Comparison of ENCODE assay signal across 13 cellular contexts in the genomic region with DNA sequence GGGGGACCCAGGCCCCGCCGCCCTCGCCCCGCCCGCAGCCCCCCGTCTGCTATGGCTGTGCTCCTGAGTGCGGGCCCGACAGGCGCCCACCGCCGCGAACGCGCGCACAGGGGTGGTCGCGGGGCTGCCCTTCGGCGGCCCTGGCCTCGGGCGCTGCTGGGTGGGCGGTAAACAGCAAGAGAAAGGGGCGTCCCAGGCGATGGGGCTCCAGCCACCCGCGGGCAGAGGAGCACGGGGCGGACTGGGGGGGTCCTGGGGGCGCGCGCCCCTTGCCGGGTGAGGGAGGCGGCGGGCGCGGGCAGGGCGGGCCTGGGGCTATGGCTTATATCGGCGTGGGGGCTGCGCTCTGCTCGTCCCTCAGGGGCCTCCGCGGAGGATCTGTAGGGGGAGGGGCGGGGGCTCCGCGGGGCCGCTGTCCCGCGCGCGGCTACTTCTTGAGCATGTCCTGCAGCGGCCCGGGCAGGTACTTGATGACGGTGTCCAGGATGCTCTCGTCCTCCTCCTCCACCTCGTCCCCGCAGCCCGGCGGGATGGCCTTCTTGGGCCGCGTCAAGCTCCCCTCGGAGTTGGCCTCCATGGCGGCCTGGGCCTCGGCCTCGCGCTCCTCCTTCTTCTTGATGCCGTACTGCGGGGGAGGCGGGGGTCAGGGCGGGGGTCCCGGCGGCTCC. TPM values are rescaled to one million over a fixed set of nuclear protein-coding genes. Genes with fewer than 3 reads are reported as not detected.
DNase-seq lines count a peak whose midpoint lies in the region; ATAC-seq, FAIRE-seq and TF ChIP-seq lines count a peak whose summit lies in the region.
"Had no signal": no experiment of that assay in that cellular context is flagged by ENCODE, and none has a peak within 500 bp of the region (broad histone marks: within the 10 kb centered on the region; RNA-seq: fewer than 3 reads in every experiment).

No MANE protein-coding gene starts in this region.

- FAIRE-seq in endothelial cell of umbilical vein (lab: Jason Lieb, UNC) (no peak), GM12891 (lab: Jason Lieb, UNC) (no peak)

- H3K36me3 ChIP-seq in RWPE2 (ENCODE audit: low read depth) (peaks cover 3% of the 10 kb centered on the region), endothelial cell of umbilical vein (ENCODE audit: control insufficient read depth in 2 of 2, extremely low read depth in 1 of 2, insufficient read depth in 2 of 2, low read length in 2 of 2) (no peaks in the 10 kb centered on the region), thyroid gland (peaks cover 0 to 3% of the 10 kb centered on the region in 2 donors)

- TF ChIP-seq POLR2A in endothelial cell of umbilical vein (IDR thresholded peaks at IDR 0.05; ENCODE audit: low read depth, low read length) (no peak), thyroid gland (IDR thresholded peaks at IDR 0.05) (no peak), GM12891 (IDR thresholded peaks at IDR 0.05; ENCODE audit: low read depth, low read length) (no peak)

- no peaks in the 10 kb centered on the region for H3K9me3 Mint-ChIP-seq in nephron progenitor cell
- H3K9me3 Mint-ChIP-seq: activated CD4-positive, alpha-beta T cell treated with anti-CD3 and anti-CD28 coated beads, Interleukin-2, amount 10 ng/mL, durations not matched to agents 7 days and 5 days; neural crest cell had no signal

- no peak overlapping the region for H3K27ac Mint-ChIP-seq in nephron progenitor cell
- H3K27ac Mint-ChIP-seq: activated CD4-positive, alpha-beta T cell treated with anti-CD3 and anti-CD28 coated beads, Interleukin-2, amount 10 ng/mL, durations not matched to agents 7 days and 5 days had no signal

- H3K27me3 ChIP-seq in RWPE2 (ENCODE audit: insufficient read depth, poor library complexity, severe bottlenecking) (peaks cover 12% of the 10 kb centered on the region), endothelial cell of umbilical vein (ENCODE audit: control insufficient read depth in 2 of 2, insufficient read depth in 2 of 2, low read length in 2 of 2) (peaks cover 0 to 2% of the 10 kb centered on the region in 2 experiments), thyroid gland (peaks cover 17% of the 10 kb centered on the region)

- BruUV-seq in endothelial cell of umbilical vein (replicated peaks; lab: Mats Ljungman, UMichigan), result no TSS peak

- ATAC-seq in RWPE2 (ENCODE audit: low read depth), result no peak
- no peak for ATAC-seq in HG03521 (IDR thresholded peaks at IDR 0.05; ENCODE audit: unreplicated experiment)
- ATAC-seq in HG03354 (IDR thresholded peaks at IDR 0.05; ENCODE audit: poor library complexity, severe bottlenecking, unreplicated experiment), result no peak

- peaks cover 4% of the 10 kb centered on the region for H3K79me2 ChIP-seq in endothelial cell of umbilical vein (ENCODE audit: control insufficient read depth, insufficient read depth, low read length)

- H3K9ac ChIP-seq in endothelial cell of umbilical vein (replicated peaks; ENCODE audit: extremely low read depth, insufficient read depth, low read length), result no peak overlapping the region

- H3K4me1 Mint-ChIP-seq in nephron progenitor cell, result peaks cover 40% of the 10 kb centered on the region

- H3K4me3 ChIP-seq in RWPE2 (ENCODE audit: severe bottlenecking), result no peak overlapping the region
- H3K4me3 ChIP-seq in endothelial cell of umbilical vein (replicated peaks in 1 of 3; ENCODE audit: insufficient read depth in 1 of 3, low read depth in 1 of 3, low read length in 3 of 3), result peak overlapping the region in 1 of 3 experiments; percentile 19
- H3K4me3 ChIP-seq in thyroid gland (replicated peaks in 1 of 3), result peak overlapping the region in 1 of 3 donors; percentile 26

- no peaks in the 10 kb centered on the region for H3K36me3 Mint-ChIP-seq in nephron progenitor cell (ENCODE audit: low read depth)

- no peaks in the 10 kb centered on the region for H4K20me1 ChIP-seq in endothelial cell of umbilical vein (replicated peaks; ENCODE audit: control insufficient read depth, extremely low read depth, insufficient read depth, low read length)

- H3K4me3 Mint-ChIP-seq in nephron progenitor cell, result no peak overlapping the region
- H3K4me3 Mint-ChIP-seq: activated CD4-positive, alpha-beta T cell treated with anti-CD3 and anti-CD28 coated beads, Interleukin-2, amount 10 ng/mL, durations not matched to agents 7 days and 5 days had no signal

- DNase-seq in RWPE2 (ENCODE audit: low spot score), result peak; percentile 70
- DNase-seq in endothelial cell of umbilical vein (ENCODE audit: low read depth, low spot score), result no peak
- peak; percentile 40 for DNase-seq in nephron progenitor cell
- no peak for DNase-seq in thyroid gland
- DNase-seq in NCI-H510A (lab: John Stamatoyannopoulos, UW), result no peak
- no peak for DNase-seq in GM12891 (ENCODE audit: insufficient read length, low spot score)
- DNase-seq: activated CD4-positive, alpha-beta T cell treated with anti-CD3 and anti-CD28 coated beads, Interleukin-2, amount 10 ng/mL, durations not matched to agents 7 days and 5 days; NCI-H2171 treated with DMSO at 0.1 percent for 48 hours; stimulated activated CD4-positive, alpha-beta T cell treated with anti-CD3 and anti-CD28 coated beads, Interleukin-2, amount 100 ng/mL, for 24 hours; stimulated activated naive CD4-positive, alpha-beta T cell had no signal

- TF ChIP-seq CTCF in RWPE2 (IDR thresholded peaks at IDR 0.05; ENCODE audit: poor library complexity, severe bottlenecking), result no peak
- no peak for TF ChIP-seq CTCF in endothelial cell of umbilical vein (IDR thresholded peaks at IDR 0.05; ENCODE audit: extremely low read depth in 1 of 2, insufficient read depth in 1 of 2, low read depth in 1 of 2, low read length in 2 of 2)
- no peak for TF ChIP-seq CTCF in nephron progenitor cell (IDR thresholded peaks at IDR 0.05)
- no peak for TF ChIP-seq CTCF in thyroid gland (IDR thresholded peaks at IDR 0.05)

- WGBS in thyroid gland, 2 donors, result 0 to 2% methylated on average over 7 to 17 of the region's 72 CpGs

- H2AFZ ChIP-seq in endothelial cell of umbilical vein (ENCODE audit: low read depth, low read length), result peak overlapping the region; percentile 18

- H3K4me1 ChIP-seq in RWPE2 (ENCODE audit: insufficient read depth, poor library complexity, severe bottlenecking) (peaks cover 4% of the 10 kb centered on the region), endothelial cell of umbilical vein (ENCODE audit: control insufficient read depth, extremely low read depth, insufficient read depth, low read length) (peaks cover 9% of the 10 kb centered on the region), thyroid gland (peaks cover 13 to 25% of the 10 kb centered on the region in 2 donors)

- CTCF ChIA-PET in endothelial cell of umbilical vein (lab: Charles Lee), result interaction anchor here (1.2 to 1.3 kb wide), 2 partner anchors 43 to 201 kb away, joined by 3 to 5 read pairs; a partner anchor contains a TSS

- no peak overlapping the region for H3K27ac ChIP-seq in RWPE2 (ENCODE audit: poor library complexity, severe bottlenecking)
- no peak overlapping the region for H3K27ac ChIP-seq in endothelial cell of umbilical vein (ENCODE audit: insufficient read depth, low read depth, low read length)
- peak overlapping the region in 2 of 3 donors; percentile 63 to 65 for H3K27ac ChIP-seq in thyroid gland

- H3K9me3 ChIP-seq in RWPE2 (ENCODE audit: severe bottlenecking) (no peaks in the 10 kb centered on the region), endothelial cell of umbilical vein (replicated peaks; ENCODE audit: control insufficient read depth, insufficient read depth, low read length) (no peaks in the 10 kb centered on the region), thyroid gland (no peaks in the 10 kb centered on the region)

- H3K4me2 ChIP-seq in endothelial cell of umbilical vein (ENCODE audit: insufficient read depth, low read length), result no peak overlapping the region

- POLR2A ChIA-PET in endothelial cell of umbilical vein (lab: Charles Lee), result interaction anchor here (1.2 kb wide), 1 partner anchor 13 kb away, joined by 3 read pairs; no protein-coding TSS in a partner anchor

- H3K9me1 ChIP-seq in endothelial cell of umbilical vein (replicated peaks; ENCODE audit: control insufficient read depth, extremely low read depth, insufficient read depth, low read length), result no peaks in the 10 kb centered on the region

- H3K27me3 Mint-ChIP-seq in nephron progenitor cell (ENCODE audit: low read depth, poor library complexity), result peaks cover 83% of the 10 kb centered on the region

- intact Hi-C loops in endothelial cell of umbilical vein (cut with micrococcal nuclease) (no loop called here), thyroid gland (cut with DNase I) (no loop called here)

- dilution Hi-C loops in endothelial cell of umbilical vein (cut with MboI; ENCODE audit: extremely low pct_ligation_motif_present, low sequenced_read_pairs), result no loop called here

TF ChIP-seq in endothelial cell of umbilical vein, 7 proteins besides CTCF, POLR2A, EP300 and RAD21 (continues in another document):
- TF ChIP-seq JUN (IDR thresholded peaks at IDR 0.05; ENCODE audit: borderline replicate concordance, insufficient read depth, insufficient read length, low read depth) (no peak), FOS (IDR thresholded peaks at IDR 0.05; ENCODE audit: borderline replicate concordance, insufficient read depth, low read length) (no peak), EZH2 (IDR thresholded peaks at IDR 0.05; ENCODE audit: borderline replicate concordance, low read depth, low read length, severe bottlenecking) (peak; percentile 84), MYC (IDR thresholded peaks at IDR 0.05; ENCODE audit: low read depth, low read length) (no peak)

TF ChIP-seq in GM12891, 5 proteins besides CTCF, POLR2A, EP300 and RAD21:
- TF ChIP-seq TAF1 (IDR thresholded peaks at IDR 0.05; ENCODE audit: low read depth, low read length), result no peak
- TF ChIP-seq POLR2AphosphoS5 (IDR thresholded peaks at IDR 0.05; ENCODE audit: low read depth, low read length), result no peak

RNA-seq across cellular contexts. Expression of a gene that starts 39.7 kb away (rescaled TPM):
- total RNA-seq in endothelial cell of umbilical vein (1.3 and 1.8 TPM in 2 replicates), thyroid gland (1 to 10 TPM in 2 of 4 donors, under 1 TPM in 1, not detected in 1; 0.75 to 3.2 (median 1.4) TPM)
- 1.0 and 1.4 TPM in 2 replicates for polyA plus RNA-seq in endothelial cell of umbilical vein
- polyA plus RNA-seq in endothelial cell of umbilical vein (2011; cell fraction: cytosol; rRNA removed), result 0.19 and 0.39 TPM in 2 replicates
- 4.6 and 6.7 TPM in 2 replicates for polyA plus RNA-seq in endothelial cell of umbilical vein (2011; cell fraction: nucleus; rRNA removed)
- 0.74 and 3.7 TPM in 2 replicates for polyA plus RNA-seq in endothelial cell of umbilical vein (2012)
- polyA minus RNA-seq in endothelial cell of umbilical vein, result 0.21 and 0.29 TPM in 2 replicates
- polyA minus RNA-seq in endothelial cell of umbilical vein (2011; cell fraction: cytosol; rRNA and poly(A)+ RNA removed), result 1.8 TPM
- 0.87 TPM in 1 of 2 replicates, not detected in the other for polyA minus RNA-seq in endothelial cell of umbilical vein (2011; cell fraction: nucleus; rRNA and poly(A)+ RNA removed)
- polyA plus RNA-seq in GM12891 (2012; ENCODE audit: low read depth, missing spikeins), result 0.73 TPM

Comparison
In these comparisons a context has a peak if more than half of its experiments do, and no peak if none do; other contexts are left out.
1. DNase-seq: peak in RWPE2 (single experiment) and nephron progenitor cell (single experiment); none in endothelial cell of umbilical vein (single experiment), thyroid gland (0 of 2), NCI-H510A (single experiment) and GM12891 (single experiment).
2. H3K27ac ChIP-seq: peak in thyroid gland (2 of 3); none in RWPE2 (single experiment) and endothelial cell of umbilical vein (single experiment).